In the genomic region with DNA sequence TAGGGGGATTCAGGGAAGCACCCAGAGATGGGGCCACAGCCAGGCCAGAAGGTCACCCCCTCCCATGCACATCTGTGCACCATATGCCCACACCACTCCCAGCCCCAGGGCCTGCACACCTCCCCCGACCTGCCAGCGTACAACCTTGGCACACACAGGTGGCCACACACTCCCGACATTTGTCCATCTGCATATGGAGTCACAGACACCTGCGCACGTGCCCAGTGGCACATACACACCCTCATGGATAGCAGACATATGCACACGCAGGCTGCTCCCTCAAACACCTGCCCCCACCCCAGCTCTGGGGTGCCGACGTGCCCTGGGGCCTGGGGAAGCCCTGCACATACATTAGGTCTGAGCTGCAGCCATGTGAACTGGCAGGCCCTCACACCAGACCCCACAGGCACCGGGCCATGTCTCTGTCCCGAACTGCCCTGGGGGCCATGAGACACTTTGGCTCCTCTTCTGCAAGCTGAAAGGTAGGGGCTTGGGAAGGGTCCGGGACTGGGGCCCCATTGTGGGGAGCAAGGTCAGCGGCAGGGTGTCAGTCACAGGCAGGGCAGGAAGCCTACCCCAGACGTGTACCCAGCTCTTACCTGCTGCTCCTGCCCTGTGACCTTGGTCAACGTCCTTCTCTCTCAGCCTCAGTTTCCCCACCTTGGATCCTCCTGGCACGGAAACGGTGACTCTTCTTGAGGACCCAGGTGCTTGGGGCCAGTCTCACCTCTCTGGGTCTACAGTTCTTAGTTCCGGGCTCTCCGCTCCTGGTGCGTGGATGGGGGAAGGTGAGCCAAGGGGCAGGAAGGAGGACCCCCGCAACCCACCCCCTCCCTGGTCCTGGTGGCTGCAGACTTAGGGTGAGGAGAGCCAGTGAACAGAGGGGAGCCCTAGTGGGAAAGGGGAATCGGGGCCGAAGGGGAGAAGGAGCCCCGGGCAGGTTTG, we compare ENCODE assay signal across 1 cellular context.
TF ChIP-seq lines count a peak whose summit lies in the region.

No MANE protein-coding gene starts in this region.

TF ChIP-seq in A549, 52 proteins besides CTCF, POLR2A, EP300 and RAD21:
- no peak for TF ChIP-seq FOXS1 (CRISPR knock-in tag; IDR thresholded peaks at IDR 0.05)
- no peak for TF ChIP-seq EHF (CRISPR knock-in tag; IDR thresholded peaks at IDR 0.05)
- no peak for TF ChIP-seq ZSCAN20 (CRISPR knock-in tag; IDR thresholded peaks at IDR 0.05)
- no peak for TF ChIP-seq FOSB (CRISPR knock-in tag; IDR thresholded peaks at IDR 0.05)
- TF ChIP-seq KDM1A (IDR thresholded peaks at IDR 0.05; ENCODE audit: low read depth), result no peak
- no peak for TF ChIP-seq HDAC2 (IDR thresholded peaks at IDR 0.05)
- TF ChIP-seq MAFK (IDR thresholded peaks at IDR 0.05; ENCODE audit: partially characterized antibody), result no peak
- TF ChIP-seq ZFP36 (IDR thresholded peaks at IDR 0.05; ENCODE audit: borderline replicate concordance, partially characterized antibody), result no peak
- TF ChIP-seq JUN (IDR thresholded peaks at IDR 0.05), result no peak
- no peak for TF ChIP-seq KDM5A (IDR thresholded peaks at IDR 0.05)
- TF ChIP-seq ESRRA (IDR thresholded peaks at IDR 0.05; ENCODE audit: borderline replicate concordance, low read length), result no peak
- TF ChIP-seq CBX8 (IDR thresholded peaks at IDR 0.05), result no peak
- TF ChIP-seq CHD2 (IDR thresholded peaks at IDR 0.05; ENCODE audit: low read length, partially characterized antibody), result no peak
- TF ChIP-seq ZNF302 (CRISPR knock-in tag; IDR thresholded peaks at IDR 0.05), result no peak
- TF ChIP-seq HEYL (CRISPR knock-in tag; IDR thresholded peaks at IDR 0.05), result no peak
TF ChIP-seq in A549: peak in this region for 0.
